22 cellular contexts compared by ENCODE assay signal in the genomic region with DNA sequence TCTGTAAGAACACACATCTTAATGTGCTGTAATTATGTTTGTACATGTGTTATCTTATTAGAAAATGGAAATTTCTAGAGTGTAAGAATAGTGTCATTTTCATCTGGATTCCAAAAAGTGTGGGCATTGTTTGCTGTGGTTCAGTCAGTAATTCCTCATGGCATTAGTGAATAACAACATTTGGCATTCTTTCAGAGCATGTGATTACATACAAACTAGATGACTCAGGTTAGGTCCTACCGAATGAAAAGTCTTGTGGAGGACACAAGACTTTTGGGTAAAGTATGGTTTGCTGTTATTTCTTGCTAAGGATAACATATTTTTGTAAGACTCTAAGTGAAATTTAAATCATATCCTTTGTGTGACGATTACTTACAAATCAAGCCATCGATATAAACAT.
DNase-seq lines count a peak whose midpoint lies in the region; ATAC-seq and TF ChIP-seq lines count a peak whose summit lies in the region.
"Had no signal": no experiment of that assay in that cellular context is flagged by ENCODE, and none has a peak within 500 bp of the region (broad histone marks: within the 10 kb centered on the region; RNA-seq: fewer than 3 reads in every experiment).

No MANE protein-coding gene starts in this region.

- WGBS in GM23248 (ENCODE audit: low coverage in 1 of 2, low lambda C conversion rate in 2 of 2, missing lambda C conversion rate in 2 of 2), 2 experiments = 28 to 29% methylated on average over 3 of the region's 3 CpGs
- WGBS in ovary, 3 donors = 77 to 85% (median 83%) methylated on average over 3 of the region's 3 CpGs

- TF ChIP-seq POLR2A in ovary (IDR thresholded peaks at IDR 0.05) = no peak

- H3K4me2 ChIP-seq in GM23248 (ENCODE audit: unreplicated experiment) = no peak overlapping the region

- H3F3A ChIP-seq in GM23248 (ENCODE audit: insufficient read depth) = no peaks in the 10 kb centered on the region

- in situ Hi-C loops in GM23248 (cut with MboI) = no loop called here

- CTCF ChIA-PET in RWPE1 (lab: Yijun Ruan, JAX) = no interaction called here

- H4K20me1 ChIP-seq in GM23248 (ENCODE audit: insufficient read depth) = no peaks in the 10 kb centered on the region

- ATAC-seq in left lung = no peak
- no peak for ATAC-seq in HG02571 (IDR thresholded peaks at IDR 0.05; ENCODE audit: unreplicated experiment)
- ATAC-seq: activated CD4-positive, CD25-positive, alpha-beta regulatory T cell treated with anti-CD3 and anti-CD28 coated beads, Interleukin-2, amount 50 U/mL, for 24 hours; activated T-cell treated with anti-CD3 and anti-CD28 coated beads, Interleukin-2, amount 50 U/mL, for 4 hours; esophagus mucosa; right lobe of liver had no signal

- H3K9me3 ChIP-seq in GM23248 (ENCODE audit: low read depth) (no peaks in the 10 kb centered on the region), left lung (peaks cover 0 to 17% of the 10 kb centered on the region in 2 donors), ovary (no peaks in the 10 kb centered on the region)
- H3K9me3 ChIP-seq: MG63, right lobe of liver, tibial artery had no signal

- POLR2A ChIA-PET in RWPE1 (lab: Yijun Ruan, JAX; ENCODE audit: low non-redundant PET) = no interaction called here

- H3K4me1 ChIP-seq in GM23248 (ENCODE audit: insufficient read depth) (no peaks in the 10 kb centered on the region), left lung (no peaks in the 10 kb centered on the region), ovary (ENCODE audit: insufficient read depth) (no peaks in the 10 kb centered on the region)
- H3K4me1 ChIP-seq: right lobe of liver, tibial artery had no signal

- no peaks in the 10 kb centered on the region for H3K9me2 ChIP-seq in GM23248 (ENCODE audit: insufficient read depth)

- H3K4me3 ChIP-seq in GM23248 (no peak overlapping the region), left lung (no peak overlapping the region), ovary (no peak overlapping the region)
- H3K4me3 ChIP-seq: MG63, right lobe of liver, SK-N-MC, tibial artery had no signal

- no peak overlapping the region for H3K27ac ChIP-seq in GM23248
- no peak overlapping the region for H3K27ac ChIP-seq in RWPE1
- no peak overlapping the region for H3K27ac ChIP-seq in left lung
- no peak overlapping the region for H3K27ac ChIP-seq in ovary
- H3K27ac ChIP-seq: right lobe of liver, SK-N-MC, tibial artery had no signal

- H3K27me3 ChIP-seq in GM23248 (replicated peaks; ENCODE audit: insufficient read depth) (no peaks in the 10 kb centered on the region), left lung (no peaks in the 10 kb centered on the region), ovary (no peaks in the 10 kb centered on the region)
- H3K27me3 ChIP-seq: MG63, right lobe of liver, tibial artery had no signal

- intact Hi-C loops in left lung (cut with DNase I) = no loop called here
- intact Hi-C loops in ovary (cut with DNase I) = loop anchor here in 1 of 4 donors (5.0 kb wide), 1 partner anchor 333 kb away; no protein-coding TSS in a partner anchor

- H3K36me3 ChIP-seq in GM23248 (ENCODE audit: low read depth) = no peaks in the 10 kb centered on the region
- H3K36me3 ChIP-seq in left lung = no peaks in the 10 kb centered on the region
- no peaks in the 10 kb centered on the region for H3K36me3 ChIP-seq in ovary
- H3K36me3 ChIP-seq: MG63, right lobe of liver, tibial artery had no signal

- peak; percentile 26 for DNase-seq in GM23248
- DNase-seq in RWPE1 (ENCODE audit: low spot score) = peak; percentile 14
- peak; percentile 58 for DNase-seq in fibroblast of gingiva (ENCODE audit: low read depth)
- peak; percentile 8 for DNase-seq in renal cortical epithelial cell (ENCODE audit: low read depth)
- no peak for DNase-seq in left lung
- DNase-seq in SKM-1 (lab: John Stamatoyannopoulos, UW; ENCODE audit: unreplicated experiment) = no peak
- no peak for DNase-seq in ovary
- DNase-seq: activated T-cell treated with anti-CD3 and anti-CD28 coated beads, Interleukin-2, amount 50 U/mL, for 4 hours; CD8-positive, alpha-beta memory T cell; DND-41; islet precursor cell; MG63; naive B cell; NCI-H146; right lobe of liver; stimulated activated naive CD4-positive, alpha-beta T cell; T1000; tibial artery had no signal

- H3K9ac ChIP-seq in GM23248 = no peak overlapping the region

- H2AFZ ChIP-seq in GM23248 = no peak overlapping the region

- TF ChIP-seq CTCF in RWPE1 (conservative IDR thresholded peaks at IDR 0.05; ENCODE audit: low read depth) (no peak), left lung (IDR thresholded peaks at IDR 0.05) (no peak), ovary (IDR thresholded peaks at IDR 0.05) (no peak)

- no peaks in the 10 kb centered on the region for H3K79me2 ChIP-seq in GM23248 (ENCODE audit: insufficient read depth)

- TF ChIP-seq EP300 in ovary (IDR thresholded peaks at IDR 0.05) = no peak

Comparison
In these comparisons a context has a peak if more than half of its experiments do, and no peak if none do; other contexts are left out.
1. DNase-seq: peak in GM23248 (single experiment), RWPE1 (single experiment), fibroblast of gingiva (single experiment) and renal cortical epithelial cell (single experiment); none in left lung (0 of 2), SKM-1 (single experiment) and ovary (0 of 5).